Comparison of ENCODE assay signal across 23 cellular contexts in genomic region chr5:61674403-61674802, GRCh38.
"Had no signal": no experiment of that assay in that cellular context is flagged by ENCODE, and none has a peak within 500 bp of the region (broad histone marks: within the 10 kb centered on the region; RNA-seq: fewer than 3 reads in every experiment).

No MANE protein-coding gene starts in this region.

- H3K27ac Mint-ChIP-seq: activated CD8-positive, alpha-beta memory T cell treated with anti-CD3 and anti-CD28 coated beads, Interleukin-2, amount 10 ng/mL, durations not matched to agents 7 days and 5 days; activated naive CD4-positive, alpha-beta T cell treated with anti-CD3 and anti-CD28 coated beads, Interleukin-2, amount 50 U/mL, for 24 hours; activated T-cell treated with anti-CD3 and anti-CD28 coated beads, Interleukin-2, amount 50 U/mL, for 24 hours; activated T-helper 1 cell treated with anti-CD3 and anti-CD28 coated beads, Interleukin-12 subunit alpha, Interleukin-12 subunit beta, Interleukin-2, Interleukin-4 antibody, amounts not matched to agents 30 ng/mL and 10 ng/mL and 1 ng/mL, durations not matched to agents 14 hours and 24 hours and 36 hours; T-helper 17 cell; WTC11 had no signal

- H3K36me3 Mint-ChIP-seq: activated CD8-positive, alpha-beta memory T cell treated with anti-CD3 and anti-CD28 coated beads, Interleukin-2, amount 10 ng/mL, durations not matched to agents 7 days and 5 days; activated naive CD4-positive, alpha-beta T cell treated with anti-CD3 and anti-CD28 coated beads, Interleukin-2, amount 50 U/mL, for 24 hours; brain; WTC11 had no signal

- H3K4me1 ChIP-seq: ascending aorta, SJSA1 had no signal

- H3K4me3 Mint-ChIP-seq: activated CD8-positive, alpha-beta memory T cell treated with anti-CD3 and anti-CD28 coated beads, Interleukin-2, amount 10 ng/mL, durations not matched to agents 7 days and 5 days; activated naive CD4-positive, alpha-beta T cell treated with anti-CD3 and anti-CD28 coated beads, Interleukin-2, amount 50 U/mL, for 24 hours; activated T-cell treated with anti-CD3 and anti-CD28 coated beads, Interleukin-2, amount 50 U/mL, for 24 hours; activated T-helper 1 cell treated with anti-CD3 and anti-CD28 coated beads, Interleukin-12 subunit alpha, Interleukin-12 subunit beta, Interleukin-2, Interleukin-4 antibody, amounts not matched to agents 30 ng/mL and 10 ng/mL and 1 ng/mL, durations not matched to agents 14 hours and 24 hours and 36 hours; T-helper 17 cell; WTC11 had no signal

- H3K4me1 Mint-ChIP-seq: activated CD8-positive, alpha-beta memory T cell treated with anti-CD3 and anti-CD28 coated beads, Interleukin-2, amount 10 ng/mL, durations not matched to agents 7 days and 5 days; activated naive CD4-positive, alpha-beta T cell treated with anti-CD3 and anti-CD28 coated beads, Interleukin-2, amount 50 U/mL, for 24 hours; T-helper 17 cell had no signal

- H3K9me3 ChIP-seq: ascending aorta, SJSA1 had no signal

- H3K9me3 Mint-ChIP-seq: activated naive CD4-positive, alpha-beta T cell treated with anti-CD3 and anti-CD28 coated beads, Interleukin-2, amount 50 U/mL, for 24 hours; activated T-cell treated with anti-CD3 and anti-CD28 coated beads, Interleukin-2, amount 50 U/mL, for 24 hours; activated T-helper 1 cell treated with anti-CD3 and anti-CD28 coated beads, Interleukin-12 subunit alpha, Interleukin-12 subunit beta, Interleukin-2, Interleukin-4 antibody, amounts not matched to agents 30 ng/mL and 10 ng/mL and 1 ng/mL, durations not matched to agents 14 hours and 24 hours and 36 hours; brain had no signal

- H3K4me3 ChIP-seq: ascending aorta, SJSA1 had no signal

- H3K36me3 ChIP-seq: ascending aorta, SJSA1 had no signal

- ATAC-seq: activated CD8-positive, alpha-beta memory T cell treated with anti-CD3 and anti-CD28 coated beads, Interleukin-2, amount 10 ng/mL, durations not matched to agents 7 days and 5 days; T-helper 17 cell had no signal

- DNase-seq: activated CD4-positive, alpha-beta T cell treated with anti-CD3 and anti-CD28 coated beads for 48 hours; activated CD4-positive, alpha-beta T cell treated with anti-CD3 and anti-CD28 coated beads, Interleukin-2, amount 50 U/mL, for 4 hours; activated CD4-positive, CD25-positive, alpha-beta regulatory T cell treated with anti-CD3 and anti-CD28 coated beads, Interleukin-2, amount 50 U/mL, for 72 hours; activated CD8-positive, alpha-beta memory T cell treated with anti-CD3 and anti-CD28 coated beads, Interleukin-2, amount 10 ng/mL, durations not matched to agents 7 days and 5 days; activated effector memory CD4-positive, alpha-beta T cell treated with Interleukin-2 at 50 U/mL for 16 hours; activated naive CD4-positive, alpha-beta T cell; activated T-cell treated with anti-CD3 and anti-CD28 coated beads, Interleukin-2, amount 50 U/mL, for 24 hours; NCI-H1092; NCI-H1930; NCI-H510A; NK-92 treated with Interleukin-12 subunit alpha and Interleukin-12 subunit beta, amount 100 ng/mL, for 24 hours; OCI-M1; SHP77; T-helper 17 cell; T-helper 9 cell had no signal

- H3K9ac ChIP-seq: KMS-11 had no signal

- H3K27me3 ChIP-seq: ascending aorta, SJSA1 had no signal

- H3K4me2 ChIP-seq: KMS-11 had no signal

- H3K27ac ChIP-seq: ascending aorta, KMS-11, RWPE1, SJSA1 had no signal
